In genomic region chr7:105387621-105388372, GRCh38 we compare ENCODE assay signal across 8 cellular contexts. TPM values are rescaled to one million over a fixed set of nuclear protein-coding genes. Genes with fewer than 3 reads are reported as not detected.
DNase-seq lines count a peak whose midpoint lies in the region; ATAC-seq and TF ChIP-seq lines count a peak whose summit lies in the region.

No MANE protein-coding gene starts in this region.

- BruUV-seq in Calu3 (replicated peaks; lab: Mats Ljungman, UMichigan) = no TSS peak

- H3K9me3 Mint-ChIP-seq in Calu3 (ENCODE audit: low read depth, unreplicated experiment) (no peaks in the 10 kb centered on the region), type B pancreatic cell (no peaks in the 10 kb centered on the region)
- no peaks in the 10 kb centered on the region for H3K9me3 Mint-ChIP-seq in activated naive CD4-positive, alpha-beta T cell treated with anti-CD3 and anti-CD28 coated beads, Interleukin-2, amount 50 U/mL, for 72 hours

- H3K36me3 Mint-ChIP-seq in Calu3 (ENCODE audit: insufficient read depth, unreplicated experiment) (peaks cover 28% of the 10 kb centered on the region), type B pancreatic cell (peaks cover 5% of the 10 kb centered on the region)
- H3K36me3 Mint-ChIP-seq in activated naive CD4-positive, alpha-beta T cell treated with anti-CD3 and anti-CD28 coated beads, Interleukin-2, amount 50 U/mL, for 72 hours = peaks cover 0 to 6% of the 10 kb centered on the region in 2 donors

- no peaks in the 10 kb centered on the region for H3K9me3 ChIP-seq in SJSA1 (replicated peaks)
- no peaks in the 10 kb centered on the region for H3K9me3 ChIP-seq in ovary

- H3K27ac ChIP-seq in SJSA1 (no peak overlapping the region; the same call in 1 of the 2 replicates), ovary (peak overlapping the region in 1 of 2 donors; percentile 2)

- H3K27ac Mint-ChIP-seq in Calu3 (ENCODE audit: unreplicated experiment) = peak overlapping the region; percentile 83
- peak overlapping the region in 1 of 2 donors; percentile 84 for H3K27ac Mint-ChIP-seq in activated naive CD4-positive, alpha-beta T cell treated with anti-CD3 and anti-CD28 coated beads, Interleukin-2, amount 50 U/mL, for 72 hours
- H3K27ac Mint-ChIP-seq in type B pancreatic cell = peak overlapping the region; percentile 79

- H3K36me3 ChIP-seq in SJSA1 = peaks cover 20% of the 10 kb centered on the region
- H3K36me3 ChIP-seq in ovary = no peaks in the 10 kb centered on the region

- DNase-seq in Calu3 = peak; percentile 42
- peak; percentile 40 for DNase-seq in HT-29 (ENCODE audit: low spot score)
- peak; percentile 66 to 78 for DNase-seq in SJSA1 (ENCODE audit: low read depth in 1 of 2, low spot score in 2 of 2)
- peak; percentile 48 to 65 for DNase-seq in activated naive CD4-positive, alpha-beta T cell treated with anti-CD3 and anti-CD28 coated beads, Interleukin-2, amount 50 U/mL, for 72 hours (ENCODE audit: low spot score in 2 of 2)
- DNase-seq in Right ventricle myocardium inferior (ENCODE audit: missing footprints) = peak; percentile 86
- DNase-seq in ovary = peak; percentile 50 to 72 (median 61)
- peak; percentile 73 for DNase-seq in type B pancreatic cell (ENCODE audit: extremely low spot score, unreplicated experiment)

- H3K27me3 Mint-ChIP-seq in Calu3 (ENCODE audit: unreplicated experiment) (no peaks in the 10 kb centered on the region), type B pancreatic cell (peaks cover 3% of the 10 kb centered on the region)

- H3K27me3 ChIP-seq in SJSA1 (replicated peaks) (no peaks in the 10 kb centered on the region), ovary (no peaks in the 10 kb centered on the region)

- CTCF ChIA-PET in Calu3 (lab: Charles Lee) = interaction anchor here (0.6 kb wide), 1 partner anchor 11 kb away, joined by 5 read pairs; no protein-coding TSS in a partner anchor

- no peak for TF ChIP-seq EP300 in ovary (IDR thresholded peaks at IDR 0.05)

- intact Hi-C loops in Calu3 (cut with micrococcal nuclease; ENCODE audit: unreplicated experiment) = no loop called here
- intact Hi-C loops in Right ventricle myocardium inferior (cut with DNase I) = loop anchor here (1.0 to 10.0 kb wide), 2 partner anchors 123 to 403 kb away; no protein-coding TSS in a partner anchor
- intact Hi-C loops in ovary (cut with DNase I) = no loop called here

- H3K4me3 ChIP-seq in SJSA1 (peak overlapping the region; percentile 100), ovary (peak overlapping the region; percentile 92)

- H3K4me3 Mint-ChIP-seq in Calu3 (ENCODE audit: low read depth, unreplicated experiment) (peak overlapping the region; percentile 76), type B pancreatic cell (peak overlapping the region; percentile 94)

- TF ChIP-seq POLR2A in ovary (IDR thresholded peaks at IDR 0.05) = no peak

- ATAC-seq in GM21360 (IDR thresholded peaks at IDR 0.05; ENCODE audit: unreplicated experiment) = peak; percentile 38
- ATAC-seq in activated naive CD4-positive, alpha-beta T cell treated with anti-CD3 and anti-CD28 coated beads, Interleukin-2, amount 50 U/mL, for 72 hours = peak; percentile 50 to 70
- peak; percentile 63 for ATAC-seq in Right ventricle myocardium inferior

- H3K4me1 Mint-ChIP-seq in Calu3 (ENCODE audit: low read depth, unreplicated experiment) (no peaks in the 10 kb centered on the region), type B pancreatic cell (ENCODE audit: unreplicated experiment) (peaks cover 6% of the 10 kb centered on the region)

- 0 to 1% (median 0%) methylated on average over 59 to 75 of the region's 75 CpGs for WGBS in ovary, 3 donors

- H3K4me1 ChIP-seq in SJSA1 (replicated peaks) = peaks cover 6% of the 10 kb centered on the region
- no peaks in the 10 kb centered on the region for H3K4me1 ChIP-seq in ovary (ENCODE audit: insufficient read depth)

- TF ChIP-seq CTCF in Calu3 (IDR thresholded peaks at IDR 0.05; ENCODE audit: unreplicated experiment) (no peak), ovary (IDR thresholded peaks at IDR 0.05) (no peak), type B pancreatic cell (conservative IDR thresholded peaks at IDR 0.05) (peak; percentile 36)

RNA-seq across cellular contexts. Expression of gene SRPK2, which starts 0.9 kb away (rescaled TPM):
- total RNA-seq in Calu3 (2022) = 36.9 and 40.2 TPM in 2 replicates
- 13.5 and 17.4 TPM in 2 replicates for total RNA-seq in HT-29 (2014; rRNA removed; shearing (Covaris generic))
- total RNA-seq in SJSA1 (2014; rRNA removed; shearing (Covaris generic)) = 32.2 and 40.3 TPM in 2 replicates
- 10 to 100 TPM; 39.7 to 44.6 TPM for total RNA-seq in activated naive CD4-positive, alpha-beta T cell treated with anti-CD3 and anti-CD28 coated beads, Interleukin-2, amount 50 U/mL, for 72 hours
- total RNA-seq in Right ventricle myocardium inferior = 26.8 TPM
- 10 to 100 TPM; 19.0 to 50.0 (median 39.8) TPM for total RNA-seq in ovary
- polyA plus RNA-seq in ovary = 10 to 100 TPM; 15.2 to 29.8 TPM
- total RNA-seq in type B pancreatic cell (ENCODE audit: low replicate concordance) = 30.4 and 36.0 TPM in 2 replicates
